1 cellular context compared by ENCODE assay signal in the genomic region with DNA sequence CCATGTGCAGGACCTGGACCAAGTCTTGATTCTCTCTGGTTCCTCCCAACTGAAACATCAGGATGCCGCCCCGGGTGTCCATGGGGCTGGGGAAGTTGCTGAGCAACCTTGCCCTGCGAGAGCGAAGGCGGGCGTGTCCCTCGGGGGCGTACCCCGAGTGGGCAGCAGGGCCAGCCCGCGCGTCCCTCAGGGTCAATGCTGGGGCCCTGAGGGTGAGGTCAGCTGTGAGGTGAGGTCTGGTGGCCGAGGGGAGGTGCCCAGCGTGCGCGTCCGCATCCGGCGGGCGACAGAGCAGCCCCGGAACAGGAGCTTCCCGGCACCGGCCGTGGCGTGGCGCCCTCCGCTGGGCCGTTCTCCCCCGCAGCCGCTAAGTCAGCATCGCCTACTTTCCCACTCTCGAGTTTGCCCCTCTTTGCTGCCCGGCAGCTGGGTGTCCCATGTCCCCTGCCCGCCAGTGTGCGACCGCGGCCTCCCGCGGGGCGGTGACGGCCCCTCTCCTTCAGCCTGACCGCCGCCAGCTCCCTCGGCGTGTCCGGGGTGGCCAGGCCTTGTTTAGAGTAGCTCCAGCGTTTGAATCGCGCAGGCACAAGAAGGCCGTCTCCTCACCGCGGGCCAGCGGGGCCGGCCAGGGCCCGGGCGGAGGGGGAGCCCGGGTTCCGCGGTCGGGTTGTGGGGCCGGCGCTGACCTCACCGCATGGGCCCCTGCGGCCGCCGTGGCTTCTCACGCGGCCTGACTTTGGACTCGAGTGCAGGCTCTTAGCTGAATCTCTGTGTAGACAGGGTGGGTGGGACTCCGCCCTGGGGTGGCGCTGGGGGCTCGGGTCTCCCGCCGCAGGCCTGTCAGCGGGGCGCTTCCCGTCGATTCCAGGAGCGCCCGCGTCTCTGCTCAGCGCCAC.
A peak's percentile ranks its signal among the peaks of the same experiment; 100 is the strongest.
TF ChIP-seq lines count a peak whose summit lies in the region.

No MANE protein-coding gene starts in this region.

TF ChIP-seq in liver, 16 proteins besides CTCF, POLR2A, EP300 and RAD21 (continued from another document):
- TF ChIP-seq, protein P1, sequence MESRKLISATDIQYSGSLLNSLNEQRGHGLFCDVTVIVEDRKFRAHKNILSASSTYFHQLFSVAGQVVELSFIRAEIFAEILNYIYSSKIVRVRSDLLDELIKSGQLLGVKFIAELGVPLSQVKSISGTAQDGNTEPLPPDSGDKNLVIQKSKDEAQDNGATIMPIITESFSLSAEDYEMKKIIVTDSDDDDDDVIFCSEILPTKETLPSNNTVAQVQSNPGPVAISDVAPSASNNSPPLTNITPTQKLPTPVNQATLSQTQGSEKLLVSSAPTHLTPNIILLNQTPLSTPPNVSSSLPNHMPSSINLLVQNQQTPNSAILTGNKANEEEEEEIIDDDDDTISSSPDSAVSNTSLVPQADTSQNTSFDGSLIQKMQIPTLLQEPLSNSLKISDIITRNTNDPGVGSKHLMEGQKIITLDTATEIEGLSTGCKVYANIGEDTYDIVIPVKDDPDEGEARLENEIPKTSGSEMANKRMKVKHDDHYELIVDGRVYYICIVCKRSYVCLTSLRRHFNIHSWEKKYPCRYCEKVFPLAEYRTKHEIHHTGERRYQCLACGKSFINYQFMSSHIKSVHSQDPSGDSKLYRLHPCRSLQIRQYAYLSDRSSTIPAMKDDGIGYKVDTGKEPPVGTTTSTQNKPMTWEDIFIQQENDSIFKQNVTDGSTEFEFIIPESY (IDR thresholded peaks at IDR 0.05): no peak
- TF ChIP-seq, protein P2, sequence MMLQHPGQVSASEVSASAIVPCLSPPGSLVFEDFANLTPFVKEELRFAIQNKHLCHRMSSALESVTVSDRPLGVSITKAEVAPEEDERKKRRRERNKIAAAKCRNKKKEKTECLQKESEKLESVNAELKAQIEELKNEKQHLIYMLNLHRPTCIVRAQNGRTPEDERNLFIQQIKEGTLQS (IDR thresholded peaks at IDR 0.05): no peak
- TF ChIP-seq SP1 (IDR thresholded peaks at IDR 0.05): peak; percentile 46
- TF ChIP-seq FOXA1 (IDR thresholded peaks at IDR 0.05): no peak
